Comparison of ENCODE assay signal across 11 cellular contexts in genomic region chr2:44277541-44277940, GRCh38. TPM values are rescaled to one million over a fixed set of nuclear protein-coding genes. Genes with fewer than 3 reads are reported as not detected.
"Had no signal": no experiment of that assay in that cellular context is flagged by ENCODE, and none has a peak within 500 bp of the region (broad histone marks: within the 10 kb centered on the region; RNA-seq: fewer than 3 reads in every experiment).

No MANE protein-coding gene starts in this region.

- DNase-seq: activated CD4-positive, alpha-beta memory T cell treated with anti-CD3 and anti-CD28 coated beads for 36 hours; activated CD4-positive, alpha-beta T cell treated with anti-CD3 and anti-CD28 coated beads for 1 hour; activated CD8-positive, alpha-beta memory T cell treated with anti-CD3 and anti-CD28 coated beads, Interleukin-2, amount 50 U/mL, for 4 hours; heart right ventricle; naive B cell; stimulated activated CD4-positive, alpha-beta T cell treated with anti-CD3 and anti-CD28 coated beads, Interleukin-12 subunit alpha, Interleukin-12 subunit beta, amount 100 ng/mL, for 4 hours; stimulated activated naive CD4-positive, alpha-beta T cell had no signal

- H3K36me3 Mint-ChIP-seq: activated CD4-positive, alpha-beta memory T cell treated with anti-CD3 and anti-CD28 coated beads for 36 hours; mesothelial cell of epicardium had no signal

- H3K4me3 ChIP-seq: ascending aorta, heart right ventricle, prostate gland had no signal

- H3K4me3 Mint-ChIP-seq: activated CD4-positive, alpha-beta memory T cell treated with anti-CD3 and anti-CD28 coated beads for 36 hours; mesothelial cell of epicardium; naive B cell had no signal

- H3K27ac Mint-ChIP-seq: activated CD4-positive, alpha-beta memory T cell treated with anti-CD3 and anti-CD28 coated beads for 36 hours; mesothelial cell of epicardium; naive B cell had no signal

- H3K9me3 Mint-ChIP-seq: activated CD4-positive, alpha-beta memory T cell treated with anti-CD3 and anti-CD28 coated beads for 36 hours; mesothelial cell of epicardium had no signal

- H3K4me1 Mint-ChIP-seq: naive B cell had no signal

RNA-seq across cellular contexts. Expression of gene SLC3A1, which starts 2.3 kb away (rescaled TPM):
- polyA plus RNA-seq: keratinocyte had no signal
